9 cellular contexts compared by ENCODE assay signal in genomic region chr2:106572541-106573148, GRCh38.
DNase-seq lines count a peak whose midpoint lies in the region; ATAC-seq, FAIRE-seq and TF ChIP-seq lines count a peak whose summit lies in the region.
"Had no signal": no experiment of that assay in that cellular context is flagged by ENCODE, and none has a peak within 500 bp of the region (broad histone marks: within the 10 kb centered on the region; RNA-seq: fewer than 3 reads in every experiment).

No MANE protein-coding gene starts in this region.

- H3K36me3 ChIP-seq in GM23248 (ENCODE audit: low read depth) (no peaks in the 10 kb centered on the region), lower lobe of right lung (no peaks in the 10 kb centered on the region)

- no peak overlapping the region for H3K9ac ChIP-seq in GM23248

- DNase-seq in COR-L47 (lab: John Stamatoyannopoulos, UW) (peak; percentile 19), GM23248 (peak; percentile 29), lower lobe of right lung (no peak), GOT3 (lab: John Stamatoyannopoulos, UW) (no peak), GM12892 (ENCODE audit: insufficient read length) (no peak), GM03348 (ENCODE audit: low spot score) (no peak)
- DNase-seq in activated CD8-positive, alpha-beta T cell treated with anti-CD3 and anti-CD28 coated beads, Interleukin-2, amount 10 ng/mL, durations not matched to agents 7 days and 5 days, result peak; percentile 31

- H3K27ac Mint-ChIP-seq in activated CD8-positive, alpha-beta T cell treated with anti-CD3 and anti-CD28 coated beads, Interleukin-2, amount 10 ng/mL, durations not matched to agents 7 days and 5 days, result no peak overlapping the region
- H3K27ac Mint-ChIP-seq: stimulated activated memory B cell treated with anti-CD40 and anti-IgM and Interleukin-4, amounts not matched to agents 10 μg/mL and 1 μg/mL and 100 μg/mL, for 72 hours had no signal

- TF ChIP-seq POLR2A in GM12892 (IDR thresholded peaks at IDR 0.05; ENCODE audit: low read depth, low read length), result no peak

- CTCF ChIA-PET in activated CD8-positive, alpha-beta T cell treated with anti-CD3 and anti-CD28 coated beads, Interleukin-2, amount 10 ng/mL, durations not matched to agents 7 days and 5 days (lab: Charles Lee), result interaction anchor here (0.6 to 2.9 kb wide), 5 partner anchors 10 to 981 kb away, joined by 3 to 23 read pairs (median 3); no protein-coding TSS in a partner anchor

- H2AFZ ChIP-seq in GM23248, result no peak overlapping the region

- no peaks in the 10 kb centered on the region for H3K4me1 Mint-ChIP-seq in activated CD8-positive, alpha-beta T cell treated with anti-CD3 and anti-CD28 coated beads, Interleukin-2, amount 10 ng/mL, durations not matched to agents 7 days and 5 days (ENCODE audit: low read depth)
- H3K4me1 Mint-ChIP-seq: stimulated activated memory B cell treated with anti-CD40 and anti-IgM and Interleukin-4, amounts not matched to agents 10 μg/mL and 1 μg/mL and 100 μg/mL, for 72 hours had no signal

- no peaks in the 10 kb centered on the region for H4K20me1 ChIP-seq in GM23248 (ENCODE audit: insufficient read depth)

- H3K4me2 ChIP-seq in GM23248 (ENCODE audit: unreplicated experiment), result no peak overlapping the region

- no peaks in the 10 kb centered on the region for H3K9me3 ChIP-seq in GM23248 (ENCODE audit: low read depth)
- no peaks in the 10 kb centered on the region for H3K9me3 ChIP-seq in lower lobe of right lung

- no peaks in the 10 kb centered on the region for H3K9me3 Mint-ChIP-seq in activated CD8-positive, alpha-beta T cell treated with anti-CD3 and anti-CD28 coated beads, Interleukin-2, amount 10 ng/mL, durations not matched to agents 7 days and 5 days (ENCODE audit: insufficient read depth)
- H3K9me3 Mint-ChIP-seq: stimulated activated memory B cell treated with anti-CD40 and anti-IgM and Interleukin-4, amounts not matched to agents 10 μg/mL and 1 μg/mL and 100 μg/mL, for 72 hours had no signal

- in situ Hi-C loops in GM23248 (cut with MboI), result no loop called here

- WGBS in GM23248 (ENCODE audit: low coverage in 1 of 2, low lambda C conversion rate in 2 of 2, missing lambda C conversion rate in 2 of 2), 2 experiments, result 15 to 20% methylated on average over 4 of the region's 4 CpGs

- H3K27me3 Mint-ChIP-seq in activated CD8-positive, alpha-beta T cell treated with anti-CD3 and anti-CD28 coated beads, Interleukin-2, amount 10 ng/mL, durations not matched to agents 7 days and 5 days (ENCODE audit: low read depth), result peaks cover 13% of the 10 kb centered on the region

- H3K27ac ChIP-seq in GM23248 (no peak overlapping the region), lower lobe of right lung (no peak overlapping the region)

- no peaks in the 10 kb centered on the region for H3K9me2 ChIP-seq in GM23248 (ENCODE audit: insufficient read depth)

- no peaks in the 10 kb centered on the region for H3K79me2 ChIP-seq in GM23248 (ENCODE audit: insufficient read depth)

- FAIRE-seq in GM12892 (lab: Jason Lieb, UNC), result no peak

- intact Hi-C loops in lower lobe of right lung (cut with DNase I), result no loop called here

- H3K27me3 ChIP-seq in GM23248 (replicated peaks; ENCODE audit: insufficient read depth) (no peaks in the 10 kb centered on the region), lower lobe of right lung (ENCODE audit: low read depth) (no peaks in the 10 kb centered on the region)

- POLR2A ChIA-PET in activated CD8-positive, alpha-beta T cell treated with anti-CD3 and anti-CD28 coated beads, Interleukin-2, amount 10 ng/mL, durations not matched to agents 7 days and 5 days (lab: Charles Lee), result no interaction called here

- no peak overlapping the region for H3K4me3 Mint-ChIP-seq in activated CD8-positive, alpha-beta T cell treated with anti-CD3 and anti-CD28 coated beads, Interleukin-2, amount 10 ng/mL, durations not matched to agents 7 days and 5 days
- H3K4me3 Mint-ChIP-seq: stimulated activated memory B cell treated with anti-CD40 and anti-IgM and Interleukin-4, amounts not matched to agents 10 μg/mL and 1 μg/mL and 100 μg/mL, for 72 hours had no signal

- no peaks in the 10 kb centered on the region for H3F3A ChIP-seq in GM23248 (ENCODE audit: insufficient read depth)

- H3K4me3 ChIP-seq in GM23248 (no peak overlapping the region), lower lobe of right lung (no peak overlapping the region)

- ATAC-seq in activated CD8-positive, alpha-beta T cell treated with anti-CD3 and anti-CD28 coated beads, Interleukin-2, amount 10 ng/mL, durations not matched to agents 7 days and 5 days, result no peak
- ATAC-seq in lower lobe of right lung (no peak), GM21390 (IDR thresholded peaks at IDR 0.05; ENCODE audit: unreplicated experiment) (no peak)

- H3K36me3 Mint-ChIP-seq in activated CD8-positive, alpha-beta T cell treated with anti-CD3 and anti-CD28 coated beads, Interleukin-2, amount 10 ng/mL, durations not matched to agents 7 days and 5 days (ENCODE audit: low read depth), result no peaks in the 10 kb centered on the region
- H3K36me3 Mint-ChIP-seq: stimulated activated memory B cell treated with anti-CD40 and anti-IgM and Interleukin-4, amounts not matched to agents 10 μg/mL and 1 μg/mL and 100 μg/mL, for 72 hours had no signal

- H3K4me1 ChIP-seq in GM23248 (ENCODE audit: insufficient read depth), result peaks cover 8% of the 10 kb centered on the region; the same call in 1 of the 2 replicates
- no peaks in the 10 kb centered on the region for H3K4me1 ChIP-seq in lower lobe of right lung

- TF ChIP-seq CTCF in lower lobe of right lung (IDR thresholded peaks at IDR 0.05), result peak; percentile 35

Comparison
In these comparisons a context has a peak if more than half of its experiments do, and no peak if none do; other contexts are left out.
1. DNase-seq: peak in COR-L47 (single experiment), GM23248 (single experiment) and activated CD8-positive, alpha-beta T cell treated with anti-CD3 and anti-CD28 coated beads, Interleukin-2, amount 10 ng/mL, durations not matched to agents 7 days and 5 days (single experiment); none in lower lobe of right lung (single experiment), GOT3 (single experiment), GM12892 (single experiment) and GM03348 (single experiment).